10 cellular contexts compared by ENCODE assay signal in the genomic region with DNA sequence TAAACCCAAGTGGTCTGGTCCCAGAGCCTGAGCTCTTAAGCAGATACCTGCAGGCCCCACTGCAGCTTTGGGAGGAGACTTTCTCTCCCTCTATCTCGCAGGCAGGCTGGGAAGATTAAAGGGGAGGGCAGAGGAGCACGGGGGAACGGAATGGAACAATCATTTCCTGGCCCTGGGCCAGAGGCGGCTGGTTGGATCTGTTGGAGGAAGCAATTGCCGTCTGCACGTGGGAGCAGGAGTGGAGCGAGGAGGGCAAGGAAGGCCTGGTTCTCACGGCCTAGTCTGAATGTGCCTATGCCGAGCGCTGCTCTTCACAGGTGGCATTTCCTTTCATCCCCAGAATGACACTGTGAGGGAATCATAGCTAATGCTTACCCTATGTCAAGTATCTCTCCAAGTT. TPM values are rescaled to one million over a fixed set of nuclear protein-coding genes. Genes with fewer than 3 reads are reported as not detected.
A peak's percentile ranks its signal among the peaks of the same experiment; 100 is the strongest.
DNase-seq lines count a peak whose midpoint lies in the region; ATAC-seq and TF ChIP-seq lines count a peak whose summit lies in the region.
"Had no signal": no experiment of that assay in that cellular context is flagged by ENCODE, and none has a peak within 500 bp of the region (broad histone marks: within the 10 kb centered on the region; RNA-seq: fewer than 3 reads in every experiment).

No MANE protein-coding gene starts in this region.

- no peak overlapping the region for H2AFZ ChIP-seq in neural cell (ENCODE audit: low read depth, low read length)

- no peak overlapping the region for H3K27ac Mint-ChIP-seq in stimulated activated memory B cell treated with anti-CD40 and anti-IgM and Interleukin-4, amounts not matched to agents 10 μg/mL and 1 μg/mL and 100 μg/mL, for 72 hours

- DNase-seq in DMS79 treated with DMSO at 0.1 percent for 48 hours (lab: John Stamatoyannopoulos, UW): peak; percentile 92
- DNase-seq in NCI-H510A (lab: John Stamatoyannopoulos, UW): peak; percentile 56
- DNase-seq in epithelial cell of prostate (ENCODE audit: low read depth, low spot score): peak; percentile 8
- DNase-seq in effector CD8-positive, alpha-beta T cell (lab: John Stamatoyannopoulos, UW): no peak
- DNase-seq in GM13977 (ENCODE audit: low spot score): no peak
- DNase-seq: T-helper 1 cell had no signal

- H3K4me2 ChIP-seq in neural cell (ENCODE audit: low read length): no peak overlapping the region

- H3K36me3 Mint-ChIP-seq in stimulated activated memory B cell treated with anti-CD40 and anti-IgM and Interleukin-4, amounts not matched to agents 10 μg/mL and 1 μg/mL and 100 μg/mL, for 72 hours: no peaks in the 10 kb centered on the region

- peaks cover 4% of the 10 kb centered on the region for H3K9me3 Mint-ChIP-seq in stimulated activated memory B cell treated with anti-CD40 and anti-IgM and Interleukin-4, amounts not matched to agents 10 μg/mL and 1 μg/mL and 100 μg/mL, for 72 hours
- H3K9me3 Mint-ChIP-seq: central memory CD8-positive, alpha-beta T cell had no signal

- H4K20me1 ChIP-seq in neural cell (ENCODE audit: insufficient read depth): no peaks in the 10 kb centered on the region

- no peak for TF ChIP-seq RAD21 in neural cell (conservative IDR thresholded peaks at IDR 0.05)

- no peaks in the 10 kb centered on the region for H3K4me1 Mint-ChIP-seq in stimulated activated memory B cell treated with anti-CD40 and anti-IgM and Interleukin-4, amounts not matched to agents 10 μg/mL and 1 μg/mL and 100 μg/mL, for 72 hours
- H3K4me1 Mint-ChIP-seq: central memory CD8-positive, alpha-beta T cell had no signal

- H3K27ac ChIP-seq in epithelial cell of prostate (no peak overlapping the region), neural cell (ENCODE audit: low read length) (peak overlapping the region; percentile 48)

- H3K27me3 ChIP-seq in neural cell (ENCODE audit: insufficient read depth, low read depth, low read length): no peaks in the 10 kb centered on the region

- peaks cover 3% of the 10 kb centered on the region for H3K79me2 ChIP-seq in neural cell (replicated peaks; ENCODE audit: insufficient read depth, low read length)

- no peak for TF ChIP-seq EP300 in neural cell (conservative IDR thresholded peaks at IDR 0.05; ENCODE audit: poor library complexity, severe bottlenecking)

- H3K27me3 Mint-ChIP-seq in stimulated activated memory B cell treated with anti-CD40 and anti-IgM and Interleukin-4, amounts not matched to agents 10 μg/mL and 1 μg/mL and 100 μg/mL, for 72 hours: peaks cover 13% of the 10 kb centered on the region
- H3K27me3 Mint-ChIP-seq: central memory CD8-positive, alpha-beta T cell had no signal

- TF ChIP-seq CTCF in neural cell (IDR thresholded peaks at IDR 0.05; ENCODE audit: poor library complexity, severe bottlenecking): no peak
- TF ChIP-seq CTCF in GM13977 (IDR thresholded peaks at IDR 0.05; ENCODE audit: extremely low read depth, insufficient read depth, missing control alignments): no peak

- no peaks in the 10 kb centered on the region for H3K9me2 ChIP-seq in neural cell (ENCODE audit: insufficient read depth, low read length)

- no peak overlapping the region for H3K4me3 ChIP-seq in neural cell (ENCODE audit: low read length)

- peak overlapping the region; percentile 16 for H3K9ac ChIP-seq in neural cell (ENCODE audit: low read length)

- no peak overlapping the region for H3K4me3 Mint-ChIP-seq in stimulated activated memory B cell treated with anti-CD40 and anti-IgM and Interleukin-4, amounts not matched to agents 10 μg/mL and 1 μg/mL and 100 μg/mL, for 72 hours
- H3K4me3 Mint-ChIP-seq: central memory CD8-positive, alpha-beta T cell had no signal

- no peaks in the 10 kb centered on the region for H3F3A ChIP-seq in neural cell (ENCODE audit: insufficient read depth, low read length, poor library complexity, severe bottlenecking)

- no peak for ATAC-seq in stimulated activated memory B cell treated with anti-CD40 and anti-IgM and Interleukin-4, amounts not matched to agents 10 μg/mL and 1 μg/mL and 100 μg/mL, for 72 hours
- no peak for ATAC-seq in HG03097 (IDR thresholded peaks at IDR 0.05; ENCODE audit: low FRiP score, unreplicated experiment)

- H3K36me3 ChIP-seq in neural cell (ENCODE audit: insufficient read depth, low read length): no peaks in the 10 kb centered on the region

- H3K9me3 ChIP-seq in neural cell (ENCODE audit: low read length): no peaks in the 10 kb centered on the region

- in situ Hi-C loops in GM13977 (cut with MboI; ENCODE audit: low pct_unique_long_range_greater_than_20kb, low sequenced_read_pairs, unreplicated experiment): no loop called here

TF ChIP-seq in neural cell, 6 proteins besides CTCF, POLR2A, EP300 and RAD21:
- TF ChIP-seq POLR2AphosphoS5 (IDR thresholded peaks at IDR 0.05) (no peak), MXI1 (conservative IDR thresholded peaks at IDR 0.05; ENCODE audit: poor library complexity, severe bottlenecking) (no peak), TAF1 (IDR thresholded peaks at IDR 0.05; ENCODE audit: low read depth) (no peak), REST (IDR thresholded peaks at IDR 0.05; ENCODE audit: borderline replicate concordance) (no peak), EZH2 (IDR thresholded peaks at IDR 0.05; ENCODE audit: borderline replicate concordance, insufficient read depth, low read length, poor library complexity, severe bottlenecking) (no peak), SMC3 (conservative IDR thresholded peaks at IDR 0.05; ENCODE audit: poor library complexity) (no peak)

RNA-seq across cellular contexts. Expression of gene NKAIN1, which starts 23.7 kb away (rescaled TPM):
- 33.4 and 55.3 TPM in 2 replicates for polyA plus RNA-seq in neural cell
- 52.8 and 54.5 TPM in 2 replicates for polyA minus RNA-seq in neural cell

Comparison
In these comparisons a context has a peak if more than half of its experiments do, and no peak if none do; other contexts are left out.
1. DNase-seq: peak in DMS79 treated with DMSO at 0.1 percent for 48 hours (single experiment), NCI-H510A (single experiment) and epithelial cell of prostate (single experiment); none in effector CD8-positive, alpha-beta T cell (single experiment) and GM13977 (single experiment).